In genomic region chr1:187734427-187734826, GRCh38 we compare ENCODE assay signal across 24 cellular contexts.
DNase-seq lines count a peak whose midpoint lies in the region; ATAC-seq, FAIRE-seq and TF ChIP-seq lines count a peak whose summit lies in the region.
"Had no signal": no experiment of that assay in that cellular context is flagged by ENCODE, and none has a peak within 500 bp of the region (broad histone marks: within the 10 kb centered on the region; RNA-seq: fewer than 3 reads in every experiment).

No MANE protein-coding gene starts in this region.

- H3K36me3 ChIP-seq in GM23338 (ENCODE audit: insufficient read depth) (no peaks in the 10 kb centered on the region), spleen (no peaks in the 10 kb centered on the region), adrenal gland (replicated peaks in 1 of 2) (no peaks in the 10 kb centered on the region), ascending aorta (no peaks in the 10 kb centered on the region)
- H3K36me3 ChIP-seq: BLaER1 treated with 17β-estradiol and CSF1 and Interleukin-3, amounts not matched to agents 10 nM and 100 nM had no signal

- peak; percentile 11 for DNase-seq in GM23338 (ENCODE audit: low spot score)
- peak; percentile 1 for DNase-seq in RCC 7860 (ENCODE audit: low spot score)
- DNase-seq in islet precursor cell: peak; percentile 61
- peak; percentile 45 for DNase-seq in spleen
- DNase-seq in adrenal gland: no peak
- DNase-seq in naive thymus-derived CD8-positive, alpha-beta T cell: no peak
- no peak for DNase-seq in ascending aorta (ENCODE audit: low spot score in 2 of 2)
- DNase-seq: AML-193; CD4-positive, alpha-beta memory T cell; COR-L47; DMS53; Kasumi-1; NCI-H1092 treated with DMSO at 0.1 percent for 48 hours; NCI-H1436; NCI-H187 treated with DMSO at 0.1 percent for 48 hours; NCI-H2171 treated with DMSO at 0.1 percent for 48 hours; NCI-H345; NCI-H510A treated with DMSO at 0.1 percent for 48 hours; NCI-H774; SIG-M5 had no signal

- no peak; the same call in 2 of the 3 replicates for ATAC-seq in GM23338
- ATAC-seq in naive thymus-derived CD8-positive, alpha-beta T cell: no peak
- ATAC-seq: Panc1 had no signal

- H2AFZ ChIP-seq in GM23338: no peak overlapping the region

- H3K79me2 ChIP-seq in GM23338 (replicated peaks; ENCODE audit: insufficient read depth): no peaks in the 10 kb centered on the region

- no peaks in the 10 kb centered on the region for H3F3A ChIP-seq in GM23338 (replicated peaks; ENCODE audit: low read depth)

- H3K27me3 Mint-ChIP-seq in GM23338 (ENCODE audit: insufficient read depth, low read depth, poor library complexity): no peaks in the 10 kb centered on the region
- no peaks in the 10 kb centered on the region for H3K27me3 Mint-ChIP-seq in naive thymus-derived CD8-positive, alpha-beta T cell
- H3K27me3 Mint-ChIP-seq: CD4-positive, alpha-beta memory T cell had no signal

- no peaks in the 10 kb centered on the region for H3K4me1 Mint-ChIP-seq in GM23338
- H3K4me1 Mint-ChIP-seq in naive thymus-derived CD8-positive, alpha-beta T cell: no peaks in the 10 kb centered on the region
- H3K4me1 Mint-ChIP-seq: CD4-positive, alpha-beta memory T cell had no signal

- no peaks in the 10 kb centered on the region for H4K20me1 ChIP-seq in GM23338 (replicated peaks; ENCODE audit: insufficient read depth)
- H4K20me1 ChIP-seq: BLaER1 treated with 17β-estradiol and CSF1 and Interleukin-3, amounts not matched to agents 10 nM and 100 nM had no signal

- H3K27me3 ChIP-seq in GM23338 (ENCODE audit: insufficient read depth) (no peaks in the 10 kb centered on the region), spleen (replicated peaks in 1 of 7) (no peaks in the 10 kb centered on the region), adrenal gland (no peaks in the 10 kb centered on the region), ascending aorta (no peaks in the 10 kb centered on the region)
- H3K27me3 ChIP-seq: BLaER1 treated with 17β-estradiol and CSF1 and Interleukin-3, amounts not matched to agents 10 nM and 100 nM had no signal

- 0 out of 2 replicates have a peak, but pooled peaks cover 3% of the 10 kb centered on the region for H3K9me2 ChIP-seq in GM23338 (ENCODE audit: insufficient read depth)

- no peak for FAIRE-seq in RCC 7860 (lab: Jason Lieb, UNC)
- FAIRE-seq: H54 had no signal

- POLR2A ChIA-PET in naive thymus-derived CD8-positive, alpha-beta T cell (lab: Charles Lee): no interaction called here

- H3K9me3 ChIP-seq in spleen (peaks cover 0 to 5% (median 0%) of the 10 kb centered on the region in 8 donors), adrenal gland (replicated peaks in 1 of 3) (no peaks in the 10 kb centered on the region), ascending aorta (no peaks in the 10 kb centered on the region)
- H3K9me3 ChIP-seq: BLaER1 treated with 17β-estradiol and CSF1 and Interleukin-3, amounts not matched to agents 10 nM and 100 nM had no signal

- H3K4me2 ChIP-seq in GM23338: no peak overlapping the region
- H3K4me2 ChIP-seq: BLaER1 treated with 17β-estradiol and CSF1 and Interleukin-3, amounts not matched to agents 10 nM and 100 nM had no signal

- peaks cover 7% of the 10 kb centered on the region; the same call in 2 of the 3 replicates for H3K9me3 Mint-ChIP-seq in GM23338
- H3K9me3 Mint-ChIP-seq in naive thymus-derived CD8-positive, alpha-beta T cell: peaks cover 0 to 17% (median 0%) of the 10 kb centered on the region in 9 donors

- no peak for TF ChIP-seq CTCF in GM23338 (conservative IDR thresholded peaks at IDR 0.05; ENCODE audit: low read depth in 2 of 2)
- no peak for TF ChIP-seq CTCF in spleen (IDR thresholded peaks at IDR 0.05 in 8 of 11, conservative IDR thresholded peaks at IDR 0.05 in 3 of 11)
- TF ChIP-seq CTCF in adrenal gland (IDR thresholded peaks at IDR 0.05): no peak
- TF ChIP-seq CTCF in ascending aorta (IDR thresholded peaks at IDR 0.05): no peak

- no peak overlapping the region for H3K4me3 Mint-ChIP-seq in GM23338
- H3K4me3 Mint-ChIP-seq in naive thymus-derived CD8-positive, alpha-beta T cell: no peak overlapping the region
- H3K4me3 Mint-ChIP-seq: CD4-positive, alpha-beta memory T cell had no signal

- no peak overlapping the region for H3K4me3 ChIP-seq in GM23338
- H3K4me3 ChIP-seq in spleen: no peak overlapping the region
- H3K4me3 ChIP-seq in adrenal gland: no peak overlapping the region
- H3K4me3 ChIP-seq in ascending aorta: no peak overlapping the region
- H3K4me3 ChIP-seq: BLaER1 treated with 17β-estradiol and CSF1 and Interleukin-3, amounts not matched to agents 10 nM and 100 nM; SK-N-MC had no signal

- intact Hi-C loops in spleen (cut with DNase I; ENCODE audit: low total_unique reads): no loop called here
- intact Hi-C loops in adrenal gland (cut with DNase I): no loop called here
- intact Hi-C loops in ascending aorta (cut with DNase I): no loop called here

- TF ChIP-seq POLR2A in spleen (IDR thresholded peaks at IDR 0.05): no peak
- no peak for TF ChIP-seq POLR2A in adrenal gland (IDR thresholded peaks at IDR 0.05)

- peaks cover 5% of the 10 kb centered on the region; the same call in 2 of the 3 replicates for H3K36me3 Mint-ChIP-seq in GM23338 (ENCODE audit: low read depth)
- H3K36me3 Mint-ChIP-seq in naive thymus-derived CD8-positive, alpha-beta T cell: no peaks in the 10 kb centered on the region
- H3K36me3 Mint-ChIP-seq: CD4-positive, alpha-beta memory T cell had no signal

- H3K27ac ChIP-seq in GM23338 (ENCODE audit: low read depth) (no peak overlapping the region), spleen (no peak overlapping the region), adrenal gland (no peak overlapping the region), ascending aorta (no peak overlapping the region)
- H3K27ac ChIP-seq: BLaER1 treated with 17β-estradiol and CSF1 and Interleukin-3, amounts not matched to agents 10 nM and 100 nM; SK-N-MC had no signal

- 82 to 91% (median 88%) methylated on average over 4 of the region's 4 CpGs for WGBS in spleen, 5 donors
- WGBS in adrenal gland, 4 donors: 69 to 82% (median 74%) methylated on average over 4 of the region's 4 CpGs

- no peak overlapping the region for H3K27ac Mint-ChIP-seq in GM23338
- H3K27ac Mint-ChIP-seq in naive thymus-derived CD8-positive, alpha-beta T cell: no peak overlapping the region
- H3K27ac Mint-ChIP-seq: CD4-positive, alpha-beta memory T cell had no signal

- H3K4me1 ChIP-seq in GM23338 (ENCODE audit: insufficient read depth): no peaks in the 10 kb centered on the region
- H3K4me1 ChIP-seq in spleen: no peaks in the 10 kb centered on the region
- no peaks in the 10 kb centered on the region for H3K4me1 ChIP-seq in adrenal gland (replicated peaks in 1 of 2)
- H3K4me1 ChIP-seq in ascending aorta: no peaks in the 10 kb centered on the region
- H3K4me1 ChIP-seq: BLaER1 treated with 17β-estradiol and CSF1 and Interleukin-3, amounts not matched to agents 10 nM and 100 nM had no signal

TF ChIP-seq in GM23338, 12 proteins besides CTCF, POLR2A, EP300 and RAD21 (continues in another document):
- no peak for TF ChIP-seq ZNF114 (CRISPR knock-in tag; IDR thresholded peaks at IDR 0.05)

Comparison
In these comparisons a context has a peak if more than half of its experiments do, and no peak if none do; other contexts are left out.
1. DNase-seq: peak in GM23338 (single experiment), RCC 7860 (single experiment), islet precursor cell (single experiment) and spleen (single experiment); none in adrenal gland (0 of 7), naive thymus-derived CD8-positive, alpha-beta T cell (0 of 10) and ascending aorta (0 of 2).